In the genomic region with DNA sequence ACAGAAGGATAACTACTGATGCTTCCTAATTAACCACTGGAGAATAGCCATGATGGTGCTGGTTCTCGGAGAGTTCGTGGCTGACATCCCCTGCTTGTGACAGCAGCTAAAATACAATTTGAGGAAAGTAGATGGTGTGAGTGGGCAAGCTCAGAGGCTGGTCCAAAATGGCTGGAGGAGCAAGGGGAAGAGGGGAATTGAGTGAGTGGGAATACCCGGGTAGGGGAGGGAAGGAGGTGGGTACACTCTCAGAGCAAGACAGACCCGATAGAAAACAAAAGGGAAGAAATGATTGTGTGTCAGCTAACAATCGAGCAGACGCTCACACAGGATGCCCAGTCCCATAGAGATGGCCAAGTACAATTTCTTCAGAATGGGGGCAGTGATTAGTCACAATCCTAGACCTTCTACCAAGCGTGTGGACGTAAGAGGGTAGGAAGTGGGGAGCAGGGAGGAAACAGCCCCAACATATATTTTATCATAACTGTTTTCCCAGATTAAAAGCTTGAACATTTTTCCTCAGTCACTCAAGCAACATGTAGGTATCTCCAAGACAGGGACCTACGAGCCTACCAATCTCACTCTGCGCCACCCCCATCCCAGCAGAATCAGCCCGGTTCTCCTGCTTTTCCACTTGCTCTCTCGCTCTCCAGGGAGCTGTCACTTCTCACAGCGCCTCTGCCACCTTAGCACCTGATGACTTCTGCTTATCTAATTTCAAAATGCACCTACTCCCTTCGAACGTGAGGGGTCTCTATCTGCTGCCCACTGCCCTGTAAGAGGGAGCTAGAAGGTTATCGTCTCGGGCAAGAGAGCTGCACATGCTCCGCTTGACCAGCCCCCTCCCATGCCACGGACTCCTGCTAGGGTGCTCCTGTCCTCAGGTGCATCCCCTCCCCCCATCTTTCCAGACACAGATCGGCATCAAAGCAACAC, we compare ENCODE assay signal across 9 cellular contexts. TPM values are rescaled to one million over a fixed set of nuclear protein-coding genes. Genes with fewer than 3 reads are reported as not detected.
DNase-seq lines count a peak whose midpoint lies in the region; ATAC-seq and TF ChIP-seq lines count a peak whose summit lies in the region.
"Had no signal": no experiment of that assay in that cellular context is flagged by ENCODE, and none has a peak within 500 bp of the region (broad histone marks: within the 10 kb centered on the region; RNA-seq: fewer than 3 reads in every experiment).

No MANE protein-coding gene starts in this region.

- H3K4me1 ChIP-seq in left lung, result peaks cover 0 to 81% of the 10 kb centered on the region in 2 donors
- peaks cover 17 to 51% (median 33%) of the 10 kb centered on the region in 4 donors for H3K4me1 ChIP-seq in stomach

- TF ChIP-seq POLR2A in stomach (IDR thresholded peaks at IDR 0.05), result no peak

- peaks cover 60% of the 10 kb centered on the region for H3K4me1 Mint-ChIP-seq in T-helper 2 cell treated with Interferon-gamma antibody and Interleukin-4, amounts not matched to agents 5 μg/mL and 100 μg/mL, for 36 hours (ENCODE audit: low read depth)
- H3K4me1 Mint-ChIP-seq in activated T-helper 1 cell treated with anti-CD3 and anti-CD28 coated beads, Interleukin-12 subunit alpha, Interleukin-12 subunit beta, Interleukin-2, Interleukin-4 antibody, amounts not matched to agents 30 ng/mL and 10 ng/mL and 1 ng/mL, durations not matched to agents 14 hours and 24 hours and 36 hours (ENCODE audit: low read depth), result peaks cover 84% of the 10 kb centered on the region

- H3K27me3 ChIP-seq in left lung (no peaks in the 10 kb centered on the region), stomach (peaks cover 0 to 7% (median 0%) of the 10 kb centered on the region in 3 donors)

- peak overlapping the region; percentile 76 for H3K27ac Mint-ChIP-seq in T-helper 2 cell treated with Interferon-gamma antibody and Interleukin-4, amounts not matched to agents 5 μg/mL and 100 μg/mL, for 36 hours
- peak overlapping the region; percentile 93 for H3K27ac Mint-ChIP-seq in activated T-helper 1 cell treated with anti-CD3 and anti-CD28 coated beads, Interleukin-12 subunit alpha, Interleukin-12 subunit beta, Interleukin-2, Interleukin-4 antibody, amounts not matched to agents 30 ng/mL and 10 ng/mL and 1 ng/mL, durations not matched to agents 14 hours and 24 hours and 36 hours

- H3K9me3 ChIP-seq in left lung (no peaks in the 10 kb centered on the region), stomach (no peaks in the 10 kb centered on the region)

- DNase-seq in T-helper 2 cell treated with Interferon-gamma antibody and Interleukin-4, amounts not matched to agents 5 μg/mL and 100 μg/mL, for 36 hours (ENCODE audit: low spot score), result no peak
- DNase-seq in T-helper 2 cell (no peak), left lung (no peak), stomach (no peak), mucosa of gallbladder (ENCODE audit: low spot score) (no peak)
- no peak for DNase-seq in activated T-helper 1 cell treated with anti-CD3 and anti-CD28 coated beads, Interleukin-12 subunit alpha, Interleukin-12 subunit beta, Interleukin-2, Interleukin-4 antibody, amounts not matched to agents 30 ng/mL and 10 ng/mL and 1 ng/mL, durations not matched to agents 14 hours and 24 hours and 36 hours (ENCODE audit: low spot score)
- no peak for DNase-seq in stimulated activated CD4-positive, alpha-beta T cell treated with anti-CD3 and anti-CD28 coated beads, Interleukin-2, amount 100 ng/mL, for 24 hours
- DNase-seq: stimulated activated CD4-positive, alpha-beta T cell treated with anti-CD3 and anti-CD28 coated beads, Interleukin-1b, Interleukin-23, amount 100 ng/mL, for 48 hours had no signal

- H3K4me3 ChIP-seq in left lung (peak overlapping the region; percentile 51 to 53), stomach (peak overlapping the region; percentile 57 to 73 (median 66))

- TF ChIP-seq EP300 in stomach (IDR thresholded peaks at IDR 0.05), result no peak

- intact Hi-C loops in activated T-helper 1 cell treated with anti-CD3 and anti-CD28 coated beads, Interleukin-12 subunit alpha, Interleukin-12 subunit beta, Interleukin-2, Interleukin-4 antibody, amounts not matched to agents 30 ng/mL and 10 ng/mL and 1 ng/mL, durations not matched to agents 14 hours and 24 hours and 36 hours (cut with micrococcal nuclease), result loop anchor here (1.0 to 2.0 kb wide), 2 partner anchors 23 to 26 kb away; no protein-coding TSS in a partner anchor
- intact Hi-C loops in left lung (cut with DNase I) (no loop called here), stomach (cut with DNase I; ENCODE audit: low total_unique reads) (no loop called here)

- WGBS in stomach, 5 donors, result 50 to 60% (median 54%) methylated on average over 20 of the region's 20 CpGs

- ATAC-seq in left lung (no peak), HG02840 (IDR thresholded peaks at IDR 0.05; ENCODE audit: low FRiP score, unreplicated experiment) (no peak)

- H3K27me3 Mint-ChIP-seq in T-helper 2 cell treated with Interferon-gamma antibody and Interleukin-4, amounts not matched to agents 5 μg/mL and 100 μg/mL, for 36 hours (ENCODE audit: low read depth), result no peaks in the 10 kb centered on the region
- H3K27me3 Mint-ChIP-seq in activated T-helper 1 cell treated with anti-CD3 and anti-CD28 coated beads, Interleukin-12 subunit alpha, Interleukin-12 subunit beta, Interleukin-2, Interleukin-4 antibody, amounts not matched to agents 30 ng/mL and 10 ng/mL and 1 ng/mL, durations not matched to agents 14 hours and 24 hours and 36 hours (ENCODE audit: insufficient read depth), result no peaks in the 10 kb centered on the region

- H3K4me3 Mint-ChIP-seq in T-helper 2 cell treated with Interferon-gamma antibody and Interleukin-4, amounts not matched to agents 5 μg/mL and 100 μg/mL, for 36 hours, result peak overlapping the region; percentile 87
- H3K4me3 Mint-ChIP-seq in activated T-helper 1 cell treated with anti-CD3 and anti-CD28 coated beads, Interleukin-12 subunit alpha, Interleukin-12 subunit beta, Interleukin-2, Interleukin-4 antibody, amounts not matched to agents 30 ng/mL and 10 ng/mL and 1 ng/mL, durations not matched to agents 14 hours and 24 hours and 36 hours, result peak overlapping the region; percentile 89

- H3K9me3 Mint-ChIP-seq in T-helper 2 cell treated with Interferon-gamma antibody and Interleukin-4, amounts not matched to agents 5 μg/mL and 100 μg/mL, for 36 hours, result no peaks in the 10 kb centered on the region
- H3K9me3 Mint-ChIP-seq in activated T-helper 1 cell treated with anti-CD3 and anti-CD28 coated beads, Interleukin-12 subunit alpha, Interleukin-12 subunit beta, Interleukin-2, Interleukin-4 antibody, amounts not matched to agents 30 ng/mL and 10 ng/mL and 1 ng/mL, durations not matched to agents 14 hours and 24 hours and 36 hours, result no peaks in the 10 kb centered on the region

- H3K36me3 Mint-ChIP-seq in T-helper 2 cell treated with Interferon-gamma antibody and Interleukin-4, amounts not matched to agents 5 μg/mL and 100 μg/mL, for 36 hours (ENCODE audit: low read depth), result peaks cover 78% of the 10 kb centered on the region
- peaks cover 29% of the 10 kb centered on the region for H3K36me3 Mint-ChIP-seq in activated T-helper 1 cell treated with anti-CD3 and anti-CD28 coated beads, Interleukin-12 subunit alpha, Interleukin-12 subunit beta, Interleukin-2, Interleukin-4 antibody, amounts not matched to agents 30 ng/mL and 10 ng/mL and 1 ng/mL, durations not matched to agents 14 hours and 24 hours and 36 hours (ENCODE audit: low read depth)

- no peak for TF ChIP-seq CTCF in left lung (IDR thresholded peaks at IDR 0.05)
- TF ChIP-seq CTCF in stomach (IDR thresholded peaks at IDR 0.05), result no peak

- H3K36me3 ChIP-seq in left lung, result peaks cover 0 to under 1% of the 10 kb centered on the region in 2 donors
- no peaks in the 10 kb centered on the region for H3K36me3 ChIP-seq in stomach

- H3K27ac ChIP-seq in left lung, result peak overlapping the region in 1 of 2 donors; percentile 55
- peak overlapping the region in 4 of 5 donors; percentile 50 to 85 (median 68) for H3K27ac ChIP-seq in stomach

RNA-seq across cellular contexts. Expression of a gene that starts 26.2 kb away (rescaled TPM):
- 30.8 and 31.1 TPM in 2 replicates for total RNA-seq in activated T-helper 1 cell treated with anti-CD3 and anti-CD28 coated beads, Interleukin-12 subunit alpha, Interleukin-12 subunit beta, Interleukin-2, Interleukin-4 antibody, amounts not matched to agents 30 ng/mL and 10 ng/mL and 1 ng/mL, durations not matched to agents 14 hours and 24 hours and 36 hours
- total RNA-seq in left lung (10 to 100 TPM; 18.7 to 56.8 TPM), stomach (10 to 100 TPM in 3 of 5 donors, 1 to 10 TPM in 1, not detected in 1; 9.4 to 19.3 (median 12.4) TPM), mucosa of gallbladder (3.2 TPM)
- polyA plus RNA-seq in stomach, result 1 to 10 TPM; 2.0 to 2.6 (median 2.1) TPM
